Comparison of ENCODE assay signal across 9 cellular contexts in the genomic region with DNA sequence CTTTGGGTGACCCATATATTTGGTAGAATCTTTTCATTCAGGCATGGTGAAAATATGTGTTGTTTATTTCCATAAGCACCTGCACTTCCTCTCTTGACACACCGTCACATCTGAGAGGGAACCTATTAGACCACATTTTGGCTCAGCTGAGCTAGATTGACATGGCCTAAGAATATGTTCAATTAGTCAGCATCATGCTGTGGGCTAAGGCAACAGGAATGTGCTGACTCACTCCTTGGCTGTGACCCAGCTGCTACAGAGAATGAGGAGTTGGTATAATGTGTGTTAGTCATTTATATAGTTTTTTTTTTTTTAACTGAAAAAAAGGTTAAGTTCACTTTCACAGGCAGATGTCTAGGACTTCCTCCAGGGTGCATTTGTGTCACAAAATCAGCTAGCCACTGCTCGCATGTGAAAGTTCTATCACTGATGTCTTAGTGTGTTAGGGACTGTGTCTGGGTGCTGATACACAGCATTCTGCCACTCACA.
A peak's percentile ranks its signal among the peaks of the same experiment; 100 is the strongest.
DNase-seq lines count a peak whose midpoint lies in the region; ATAC-seq and TF ChIP-seq lines count a peak whose summit lies in the region.
"Had no signal": no experiment of that assay in that cellular context is flagged by ENCODE, and none has a peak within 500 bp of the region (broad histone marks: within the 10 kb centered on the region; RNA-seq: fewer than 3 reads in every experiment).

No MANE protein-coding gene starts in this region.

- H3K4me1 ChIP-seq in body of pancreas (no peaks in the 10 kb centered on the region), tibial nerve (peaks cover 0 to 6% (median 0%) of the 10 kb centered on the region in 4 donors)
- H3K4me1 ChIP-seq: parathyroid adenoma had no signal

- peak; percentile 96 for ATAC-seq in GM18909 (IDR thresholded peaks at IDR 0.05; ENCODE audit: poor library complexity, unreplicated experiment)
- ATAC-seq in HG03108 (IDR thresholded peaks at IDR 0.05; ENCODE audit: unreplicated experiment), result peak; percentile 76
- ATAC-seq in body of pancreas, result peak; percentile 95

- DNase-seq in CMK (ENCODE audit: low read depth) (peak; percentile 11), NCI-H2107 (lab: John Stamatoyannopoulos, UW) (peak; percentile 24), body of pancreas (peak; percentile 77 to 91 (median 82)), iris pigment epithelial cell (ENCODE audit: low read depth) (peak; percentile 98), tibial nerve (ENCODE audit: low spot score in 2 of 2) (peak; percentile 26 to 65)
- DNase-seq in activated T-helper 2 cell treated with anti-CD3 and anti-CD28 coated beads, Interferon-gamma antibody, Interleukin-2, Interleukin-4, amounts not matched to agents 10 μg/mL and 5 μg/mL and 100 μg/mL, durations not matched to agents 14 hours and 24 hours and 36 hours (ENCODE audit: low spot score), result no peak

- WGBS in body of pancreas, 2 donors, result 15 to 18% methylated on average over 2 of the region's 2 CpGs
- WGBS in tibial nerve, 2 donors, result 10 to 12% methylated on average over 2 of the region's 2 CpGs

- H3K4me3 Mint-ChIP-seq in activated T-helper 2 cell treated with anti-CD3 and anti-CD28 coated beads, Interferon-gamma antibody, Interleukin-2, Interleukin-4, amounts not matched to agents 10 μg/mL and 5 μg/mL and 100 μg/mL, durations not matched to agents 14 hours and 24 hours and 36 hours (ENCODE audit: low read depth), result no peak overlapping the region

- no peaks in the 10 kb centered on the region for H3K9me3 Mint-ChIP-seq in activated T-helper 2 cell treated with anti-CD3 and anti-CD28 coated beads, Interferon-gamma antibody, Interleukin-2, Interleukin-4, amounts not matched to agents 10 μg/mL and 5 μg/mL and 100 μg/mL, durations not matched to agents 14 hours and 24 hours and 36 hours

- H3K36me3 Mint-ChIP-seq in activated T-helper 2 cell treated with anti-CD3 and anti-CD28 coated beads, Interferon-gamma antibody, Interleukin-2, Interleukin-4, amounts not matched to agents 10 μg/mL and 5 μg/mL and 100 μg/mL, durations not matched to agents 14 hours and 24 hours and 36 hours (ENCODE audit: low read depth), result no peaks in the 10 kb centered on the region

- H3K36me3 ChIP-seq in body of pancreas (replicated peaks in 1 of 2; ENCODE audit: insufficient read depth in 1 of 2, low read depth in 2 of 2), result no peaks in the 10 kb centered on the region
- H3K36me3 ChIP-seq in tibial nerve, result no peaks in the 10 kb centered on the region

- no peak overlapping the region for H3K27ac ChIP-seq in body of pancreas
- H3K27ac ChIP-seq in tibial nerve, result no peak overlapping the region
- H3K27ac ChIP-seq: parathyroid adenoma had no signal

- no peaks in the 10 kb centered on the region for H3K27me3 ChIP-seq in body of pancreas
- H3K27me3 ChIP-seq in tibial nerve, result no peaks in the 10 kb centered on the region

- H3K27me3 Mint-ChIP-seq in activated T-helper 2 cell treated with anti-CD3 and anti-CD28 coated beads, Interferon-gamma antibody, Interleukin-2, Interleukin-4, amounts not matched to agents 10 μg/mL and 5 μg/mL and 100 μg/mL, durations not matched to agents 14 hours and 24 hours and 36 hours (ENCODE audit: low read depth), result no peaks in the 10 kb centered on the region

- intact Hi-C loops in body of pancreas (cut with DNase I), result no loop called here
- intact Hi-C loops in activated T-helper 2 cell treated with anti-CD3 and anti-CD28 coated beads, Interferon-gamma antibody, Interleukin-2, Interleukin-4, amounts not matched to agents 10 μg/mL and 5 μg/mL and 100 μg/mL, durations not matched to agents 14 hours and 24 hours and 36 hours (cut with micrococcal nuclease), result no loop called here

- H3K27ac Mint-ChIP-seq in activated T-helper 2 cell treated with anti-CD3 and anti-CD28 coated beads, Interferon-gamma antibody, Interleukin-2, Interleukin-4, amounts not matched to agents 10 μg/mL and 5 μg/mL and 100 μg/mL, durations not matched to agents 14 hours and 24 hours and 36 hours, result no peak overlapping the region

- H3K4me1 Mint-ChIP-seq in activated T-helper 2 cell treated with anti-CD3 and anti-CD28 coated beads, Interferon-gamma antibody, Interleukin-2, Interleukin-4, amounts not matched to agents 10 μg/mL and 5 μg/mL and 100 μg/mL, durations not matched to agents 14 hours and 24 hours and 36 hours (ENCODE audit: low read depth), result no peaks in the 10 kb centered on the region

- no peaks in the 10 kb centered on the region for H3K9me3 ChIP-seq in body of pancreas
- H3K9me3 ChIP-seq in tibial nerve, result no peaks in the 10 kb centered on the region

- no peak for TF ChIP-seq CTCF in body of pancreas (IDR thresholded peaks at IDR 0.05)
- no peak for TF ChIP-seq CTCF in tibial nerve (IDR thresholded peaks at IDR 0.05)

- peak in 1 of 2 donors; percentile 39 for TF ChIP-seq EP300 in tibial nerve (IDR thresholded peaks at IDR 0.05)

- H3K4me3 ChIP-seq in body of pancreas (no peak overlapping the region), tibial nerve (no peak overlapping the region)

- no peak for TF ChIP-seq POLR2A in body of pancreas (IDR thresholded peaks at IDR 0.05)
- TF ChIP-seq POLR2A in tibial nerve (IDR thresholded peaks at IDR 0.05), result no peak
